30 cellular contexts compared by ENCODE assay signal in genomic region chr22:21827628-21828267, GRCh38. TPM values are rescaled to one million over a fixed set of nuclear protein-coding genes. Genes with fewer than 3 reads are reported as not detected.
A peak's percentile ranks its signal among the peaks of the same experiment; 100 is the strongest.
DNase-seq lines count a peak whose midpoint lies in the region; ATAC-seq, FAIRE-seq and TF ChIP-seq lines count a peak whose summit lies in the region.
"Had no signal": no experiment of that assay in that cellular context is flagged by ENCODE, and none has a peak within 500 bp of the region (broad histone marks: within the 10 kb centered on the region; RNA-seq: fewer than 3 reads in every experiment).

No MANE protein-coding gene starts in this region.

- POLR2A ChIA-PET in naive thymus-derived CD8-positive, alpha-beta T cell (lab: Charles Lee) = no interaction called here

- ATAC-seq in naive thymus-derived CD8-positive, alpha-beta T cell = no peak
- no peak for ATAC-seq in gastroesophageal sphincter
- ATAC-seq: A549, body of pancreas, lower lobe of right lung had no signal

- TF ChIP-seq EP300 in gastroesophageal sphincter (IDR thresholded peaks at IDR 0.05) (no peak), transverse colon (IDR thresholded peaks at IDR 0.05; ENCODE audit: low read depth) (no peak)

- peaks cover 1% of the 10 kb centered on the region for H3K36me3 Mint-ChIP-seq in activated naive CD4-positive, alpha-beta T cell treated with anti-CD3 and anti-CD28 coated beads, Interleukin-2, amount 50 U/mL, for 24 hours
- peaks cover 0 to 10% (median 0%) of the 10 kb centered on the region in 3 donors for H3K36me3 Mint-ChIP-seq in naive thymus-derived CD8-positive, alpha-beta T cell

- H3K4me1 Mint-ChIP-seq in activated naive CD4-positive, alpha-beta T cell treated with anti-CD3 and anti-CD28 coated beads, Interleukin-2, amount 50 U/mL, for 24 hours = peaks cover 91% of the 10 kb centered on the region
- peaks cover 30 to 92% (median 80%) of the 10 kb centered on the region in 4 donors for H3K4me1 Mint-ChIP-seq in naive thymus-derived CD8-positive, alpha-beta T cell

- H3K4me3 ChIP-seq in bronchial epithelial cell (ENCODE audit: low read depth, low read length) (no peak overlapping the region), gastroesophageal sphincter (no peak overlapping the region), transverse colon (no peak overlapping the region)
- H3K4me3 ChIP-seq: A549, adrenal gland, body of pancreas, lower lobe of right lung, prostate gland, thoracic aorta had no signal

- peak overlapping the region in 1 of 4 donors; percentile 33 for H3K27ac ChIP-seq in gastroesophageal sphincter
- no peak overlapping the region for H3K27ac ChIP-seq in transverse colon
- H3K27ac ChIP-seq: A549, adrenal gland, body of pancreas, epithelial cell of prostate, lower lobe of right lung, prostate gland, thoracic aorta, WERI-Rb-1 had no signal

- H3K27ac Mint-ChIP-seq in activated naive CD4-positive, alpha-beta T cell treated with anti-CD3 and anti-CD28 coated beads, Interleukin-2, amount 50 U/mL, for 24 hours = peak overlapping the region; percentile 6
- H3K27ac Mint-ChIP-seq in naive thymus-derived CD8-positive, alpha-beta T cell = peak overlapping the region in 7 of 10 donors; percentile 1 to 59 (median 39)
- H3K27ac Mint-ChIP-seq: stimulated activated naive CD8-positive, alpha-beta T cell treated with anti-CD3 and anti-CD28 coated beads, Interleukin-15, Interleukin-2, amounts not matched to agents 100 ng/mL and 50 ng/mL, for 24 hours had no signal

- intact Hi-C loops in transverse colon (cut with DNase I; ENCODE audit: low total_unique reads) = no loop called here

- in situ Hi-C loops in transverse colon (cut with MboI; ENCODE audit: low pct_ligation_motif_present in 1 of 4, low pct_unique_long_range_greater_than_20kb in 1 of 4, low sequenced_read_pairs in 3 of 4) = no loop called here

- TF ChIP-seq POLR2A in gastroesophageal sphincter (IDR thresholded peaks at IDR 0.05) (no peak), transverse colon (IDR thresholded peaks at IDR 0.05) (no peak)

- TF ChIP-seq CTCF in bronchial epithelial cell (IDR thresholded peaks at IDR 0.05; ENCODE audit: insufficient read depth, low read length, severe bottlenecking) = no peak
- TF ChIP-seq CTCF in gastroesophageal sphincter (IDR thresholded peaks at IDR 0.05) = no peak
- TF ChIP-seq CTCF in transverse colon (IDR thresholded peaks at IDR 0.05) = no peak

- H3K4me1 ChIP-seq in gastroesophageal sphincter = peaks cover 6 to 94% (median 21%) of the 10 kb centered on the region in 3 donors
- peaks cover 0 to 45% (median 11%) of the 10 kb centered on the region in 4 donors for H3K4me1 ChIP-seq in transverse colon

- H3K27me3 Mint-ChIP-seq in activated naive CD4-positive, alpha-beta T cell treated with anti-CD3 and anti-CD28 coated beads, Interleukin-2, amount 50 U/mL, for 24 hours = no peaks in the 10 kb centered on the region
- no peaks in the 10 kb centered on the region for H3K27me3 Mint-ChIP-seq in naive thymus-derived CD8-positive, alpha-beta T cell
- H3K27me3 Mint-ChIP-seq: stimulated activated naive CD8-positive, alpha-beta T cell treated with anti-CD3 and anti-CD28 coated beads, Interleukin-15, Interleukin-2, amounts not matched to agents 100 ng/mL and 50 ng/mL, for 24 hours had no signal

- FAIRE-seq in bronchial epithelial cell (lab: Jason Lieb, UNC) = no peak
- FAIRE-seq: A549, G401.6, H1 had no signal

- H3K27me3 ChIP-seq in bronchial epithelial cell (ENCODE audit: control insufficient read depth, insufficient read depth, low read length) (no peaks in the 10 kb centered on the region), gastroesophageal sphincter (no peaks in the 10 kb centered on the region), transverse colon (no peaks in the 10 kb centered on the region)
- H3K27me3 ChIP-seq: adrenal gland, body of pancreas had no signal

- 79 to 88% methylated on average over 1 to 3 of the region's 3 CpGs for WGBS in gastroesophageal sphincter (ENCODE audit: low coverage in 1 of 2), 2 donors
- 91 to 96% methylated on average over 3 of the region's 3 CpGs for WGBS in transverse colon (ENCODE audit: low coverage in 1 of 2), 2 donors

- H3K9me3 ChIP-seq in gastroesophageal sphincter (no peaks in the 10 kb centered on the region), transverse colon (no peaks in the 10 kb centered on the region)
- H3K9me3 ChIP-seq: A549, adrenal gland, body of pancreas, lower lobe of right lung, prostate gland, thoracic aorta had no signal

- no peak for DNase-seq in activated naive CD4-positive, alpha-beta T cell treated with Interleukin-2 at 50 U/mL for 16 hours
- peak; percentile 36 for DNase-seq in bronchial epithelial cell (ENCODE audit: low read depth)
- DNase-seq in naive thymus-derived CD8-positive, alpha-beta T cell = no peak
- DNase-seq in ecto neural progenitor cell (ENCODE audit: low spot score) = no peak
- DNase-seq in AML-193 (lab: John Stamatoyannopoulos, UW) = no peak
- no peak for DNase-seq in transverse colon
- DNase-seq: activated CD4-positive, alpha-beta T cell treated with anti-CD3 and anti-CD28 coated beads, Interleukin-2, amount 50 U/mL, for 48 hours; activated effector memory CD4-positive, alpha-beta T cell treated with Interleukin-2 at 50 U/mL for 16 hours; adrenal gland; body of pancreas; COR-L47; DMS53; glutamatergic neuron; kidney glomerular epithelial cell; lower lobe of right lung; NCI-H1092 treated with DMSO at 0.1 percent for 48 hours; NCI-H187; NCI-H2171 treated with DMSO at 0.1 percent for 48 hours; NCI-H524; Right ventricle myocardium superior; WERI-Rb-1 had no signal

- peak overlapping the region; percentile 19 for H3K4me3 Mint-ChIP-seq in activated naive CD4-positive, alpha-beta T cell treated with anti-CD3 and anti-CD28 coated beads, Interleukin-2, amount 50 U/mL, for 24 hours
- H3K4me3 Mint-ChIP-seq in naive thymus-derived CD8-positive, alpha-beta T cell = peak overlapping the region in 2 of 10 donors; percentile 0 to 16
- H3K4me3 Mint-ChIP-seq: stimulated activated naive CD8-positive, alpha-beta T cell treated with anti-CD3 and anti-CD28 coated beads, Interleukin-15, Interleukin-2, amounts not matched to agents 100 ng/mL and 50 ng/mL, for 24 hours had no signal

- no peaks in the 10 kb centered on the region for H3K9me3 Mint-ChIP-seq in activated naive CD4-positive, alpha-beta T cell treated with anti-CD3 and anti-CD28 coated beads, Interleukin-2, amount 50 U/mL, for 24 hours
- H3K9me3 Mint-ChIP-seq in naive thymus-derived CD8-positive, alpha-beta T cell = no peaks in the 10 kb centered on the region
- H3K9me3 Mint-ChIP-seq: stimulated activated naive CD8-positive, alpha-beta T cell treated with anti-CD3 and anti-CD28 coated beads, Interleukin-15, Interleukin-2, amounts not matched to agents 100 ng/mL and 50 ng/mL, for 24 hours had no signal

- H3K36me3 ChIP-seq in bronchial epithelial cell (ENCODE audit: control insufficient read depth, insufficient read depth, low read length) (peaks cover 2% of the 10 kb centered on the region), gastroesophageal sphincter (no peaks in the 10 kb centered on the region), transverse colon (no peaks in the 10 kb centered on the region)
- H3K36me3 ChIP-seq: adrenal gland, lower lobe of right lung, prostate gland, thoracic aorta, WERI-Rb-1 had no signal

RNA-seq across cellular contexts. Expression of gene MAPK1, which starts 39.7 kb away (rescaled TPM):
- 28.8 and 44.0 TPM in 2 replicates for total RNA-seq in bronchial epithelial cell
- 100 to 1,000 TPM; 119 TPM for total RNA-seq in naive thymus-derived CD8-positive, alpha-beta T cell
- 10 to 100 TPM; 62.9 to 92.8 (median 78.9) TPM for polyA plus RNA-seq in naive thymus-derived CD8-positive, alpha-beta T cell
- 10 to 100 TPM; 40.3 to 70.8 (median 57.4) TPM for total RNA-seq in gastroesophageal sphincter
- total RNA-seq in transverse colon = 100 to 1,000 TPM in 1 of 4 donors, 10 to 100 TPM in 3; 37.1 to 303 (median 57.0) TPM
